ENCODE assay signal across 18 cellular contexts in the genomic region with DNA sequence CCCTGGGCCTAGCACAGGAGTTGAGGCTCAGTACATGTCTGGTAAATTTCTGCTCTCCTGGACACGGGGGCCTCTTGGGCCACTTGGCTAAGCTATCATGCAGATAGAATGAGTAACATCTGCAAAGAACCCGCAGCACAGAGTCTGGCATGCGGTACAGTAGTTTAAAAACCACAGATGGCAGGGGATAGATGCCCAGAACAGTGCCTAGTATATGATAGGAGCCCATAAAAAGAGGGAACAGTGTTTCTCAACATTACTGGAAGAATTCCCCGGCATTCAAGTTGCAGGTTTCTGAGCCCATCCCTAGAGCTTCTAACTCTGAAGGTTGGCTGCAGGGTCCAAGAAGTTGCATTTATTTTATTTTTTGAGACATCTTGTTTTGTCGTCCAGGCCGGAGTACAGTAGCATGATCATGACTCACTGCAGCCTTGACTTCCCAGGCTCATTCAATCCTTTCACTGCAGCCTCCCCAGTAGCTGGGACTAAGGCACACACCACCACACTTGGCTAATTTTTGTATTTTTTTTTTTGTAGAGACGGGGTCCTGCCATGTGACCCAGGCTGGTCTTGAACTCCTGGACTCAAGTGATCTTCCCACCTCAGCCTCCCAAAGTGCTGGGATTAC. TPM values are rescaled to one million over a fixed set of nuclear protein-coding genes. Genes with fewer than 3 reads are reported as not detected.
DNase-seq lines count a peak whose midpoint lies in the region; FAIRE-seq and TF ChIP-seq lines count a peak whose summit lies in the region.
"Had no signal": no experiment of that assay in that cellular context is flagged by ENCODE, and none has a peak within 500 bp of the region (broad histone marks: within the 10 kb centered on the region; RNA-seq: fewer than 3 reads in every experiment).

No MANE protein-coding gene starts in this region.

- H3K9me3 ChIP-seq in AG04450 (ENCODE audit: control insufficient read depth, insufficient read depth, low read length) = no peaks in the 10 kb centered on the region; the same call in 1 of the 2 replicates
- H3K9me3 ChIP-seq in hepatocyte (ENCODE audit: low read depth) = no peaks in the 10 kb centered on the region
- H3K9me3 ChIP-seq: breast epithelium, tibial artery had no signal

- peaks cover 20% of the 10 kb centered on the region for H3K4me1 ChIP-seq in hepatocyte (ENCODE audit: insufficient read depth)

- FAIRE-seq in frontal cortex (lab: Jason Lieb, UNC) (no peak), H54 (lab: Jason Lieb, UNC) (no peak)

- H2AFZ ChIP-seq in hepatocyte = no peak overlapping the region

- no peak overlapping the region for H3K4me2 ChIP-seq in hepatocyte

- no peaks in the 10 kb centered on the region for H3K36me3 ChIP-seq in hepatocyte (replicated peaks; ENCODE audit: insufficient read depth, low read depth)
- H3K36me3 ChIP-seq: breast epithelium had no signal

- CTCF ChIA-PET in AG04450 (lab: Charles Lee) = interaction anchor here (0.6 to 3.3 kb wide), 2 partner anchors 9 to 258 kb away, joined by 5 to 30 read pairs; no protein-coding TSS in a partner anchor

- no peaks in the 10 kb centered on the region for H3K9me2 ChIP-seq in hepatocyte (replicated peaks; ENCODE audit: insufficient read depth)

- no peaks in the 10 kb centered on the region for H4K20me1 ChIP-seq in hepatocyte (ENCODE audit: insufficient read depth, poor library complexity, severe bottlenecking)

- POLR2A ChIA-PET in AG04450 (lab: Yijun Ruan, JAX) = interaction anchor here (0.8 to 1.0 kb wide), 3 partner anchors 10 to 32 kb away, joined by 3 to 6 read pairs (median 5); no protein-coding TSS in a partner anchor

- H3K27me3 ChIP-seq in AG04450 (ENCODE audit: control insufficient read depth, insufficient read depth, low read length) (no peaks in the 10 kb centered on the region), hepatocyte (no peaks in the 10 kb centered on the region)
- H3K27me3 ChIP-seq: breast epithelium, tibial artery had no signal

- H3K4me3 ChIP-seq in AG04450 (ENCODE audit: low read depth, low read length) = no peak overlapping the region
- no peak overlapping the region for H3K4me3 ChIP-seq in hepatocyte
- H3K4me3 ChIP-seq: breast epithelium, lung, tibial artery had no signal

- TF ChIP-seq POLR2A in H54 (IDR thresholded peaks at IDR 0.05; ENCODE audit: low read depth, low read length) = no peak

- WGBS in hepatocyte (ENCODE audit: low lambda C conversion rate, missing lambda C conversion rate) = 74% methylated on average over 7 of the region's 7 CpGs

- H3K79me2 ChIP-seq in hepatocyte = peaks cover 16% of the 10 kb centered on the region

- TF ChIP-seq CTCF in AG04450 (IDR thresholded peaks at IDR 0.05; ENCODE audit: low read depth, low read length) = no peak
- TF ChIP-seq CTCF in hepatocyte (IDR thresholded peaks at IDR 0.05; ENCODE audit: poor library complexity) = no peak

- DNase-seq in AG04450 (ENCODE audit: low read depth, low spot score) = no peak
- DNase-seq in HCEC 1CT = peak; percentile 26
- DNase-seq in amniotic epithelial cell (ENCODE audit: low read depth) = peak; percentile 96
- DNase-seq in hepatocyte (ENCODE audit: low spot score) = no peak
- DNase-seq in frontal cortex (ENCODE audit: low spot score in 2 of 2) = no peak
- DNase-seq in H54 (ENCODE audit: insufficient read length, low spot score) = no peak
- no peak for DNase-seq in COLO668 (lab: John Stamatoyannopoulos, UW; ENCODE audit: unreplicated experiment)
- DNase-seq in NK-92 treated with Interleukin-12 subunit alpha and Interleukin-12 subunit beta, amount 100 ng/mL, for 24 hours (lab: John Stamatoyannopoulos, UW) = no peak
- DNase-seq: activated CD4-positive, alpha-beta T cell treated with anti-CD3 and anti-CD28 coated beads, Interleukin-2, amount 10 ng/mL, durations not matched to agents 7 days and 5 days; AML-193; endodermal cell; NCI-H226; occipital lobe; OCI-M1; stimulated activated CD4-positive, alpha-beta T cell treated with anti-CD3 and anti-CD28 coated beads, Interleukin-15, amount 100 ng/mL, for 24 hours; tibial artery had no signal

- H3K27ac ChIP-seq in AG04450 (ENCODE audit: low read depth, low read length) (peak overlapping the region; percentile 47), hepatocyte (peak overlapping the region; percentile 30)

RNA-seq across cellular contexts. Expression of gene CDIPT, which starts 5.8 kb away (rescaled TPM):
- polyA plus RNA-seq in AG04450 (2011; rRNA removed) = 89.9 and 112 TPM in 2 replicates
- 41.5 and 53.3 TPM in 2 replicates for polyA minus RNA-seq in AG04450 (2011; rRNA and poly(A)+ RNA removed)
- total RNA-seq in hepatocyte = 94.1 and 97.1 TPM in 2 replicates
- 143 and 147 TPM in 2 replicates for polyA plus RNA-seq in hepatocyte
- 53.4 TPM for total RNA-seq in frontal cortex

RNA-seq across cellular contexts. Expression of gene MVP, which starts 37.0 kb away (rescaled TPM):
- 251 and 321 TPM in 2 replicates for polyA plus RNA-seq in AG04450 (2011; rRNA removed)
- polyA minus RNA-seq in AG04450 (2011; rRNA and poly(A)+ RNA removed) = 629 and 988 TPM in 2 replicates
- 80.0 and 121 TPM in 2 replicates for total RNA-seq in hepatocyte
- polyA plus RNA-seq in hepatocyte = 140 and 146 TPM in 2 replicates
- 4.5 TPM for total RNA-seq in frontal cortex

RNA-seq across cellular contexts. Expression of gene PAGR1, which starts 41.3 kb away (rescaled TPM):
- polyA plus RNA-seq in AG04450 (2011; rRNA removed) (14.3 and 14.5 TPM in 2 replicates), hepatocyte (48.5 and 53.4 TPM in 2 replicates)
- 2.7 and 4.9 TPM in 2 replicates for polyA minus RNA-seq in AG04450 (2011; rRNA and poly(A)+ RNA removed)
- total RNA-seq in hepatocyte (31.6 and 39.3 TPM in 2 replicates), frontal cortex (11.8 TPM)

RNA-seq across cellular contexts. Expression of gene SEZ6L2, which starts 42.1 kb away (rescaled TPM):
- polyA plus RNA-seq in AG04450 (2011; rRNA removed) (5.0 and 6.8 TPM in 2 replicates), hepatocyte (39.9 and 45.8 TPM in 2 replicates)
- polyA minus RNA-seq in AG04450 (2011; rRNA and poly(A)+ RNA removed) = 1.9 and 2.4 TPM in 2 replicates
- total RNA-seq in hepatocyte (18.0 and 36.1 TPM in 2 replicates), frontal cortex (43.2 TPM)
- total RNA-seq: activated CD4-positive, alpha-beta T cell treated with anti-CD3 and anti-CD28 coated beads, Interleukin-2, amount 10 ng/mL, durations not matched to agents 7 days and 5 days had no signal

RNA-seq across cellular contexts. Expression of gene ASPHD1, which starts 43.0 kb away (rescaled TPM):
- polyA plus RNA-seq in AG04450 (2011; rRNA removed) (3.5 and 4.6 TPM in 2 replicates), hepatocyte (35.5 and 40.0 TPM in 2 replicates)
- polyA minus RNA-seq in AG04450 (2011; rRNA and poly(A)+ RNA removed) = 1.00 and 2.5 TPM in 2 replicates
- total RNA-seq in hepatocyte (12.6 and 18.6 TPM in 2 replicates), frontal cortex (9.4 TPM)
- total RNA-seq: activated CD4-positive, alpha-beta T cell treated with anti-CD3 and anti-CD28 coated beads, Interleukin-2, amount 10 ng/mL, durations not matched to agents 7 days and 5 days had no signal

Comparison
In these comparisons a context has a peak if more than half of its experiments do, and no peak if none do; other contexts are left out.
1. DNase-seq: peak in HCEC 1CT (single experiment) and amniotic epithelial cell (single experiment); none in AG04450 (single experiment), hepatocyte (single experiment), frontal cortex (0 of 2), H54 (single experiment), COLO668 (single experiment) and NK-92 treated with Interleukin-12 subunit alpha and Interleukin-12 subunit beta, amount 100 ng/mL, for 24 hours (single experiment).
2. RNA of gene MVP, which starts 37.0 kb away (total RNA-seq): 80.0 to 121 TPM in hepatocyte; 4.5 TPM in frontal cortex (single experiment); every median in the first group is over 10 times any median in the second.